Comparison of ENCODE assay signal across 14 cellular contexts in the genomic region with DNA sequence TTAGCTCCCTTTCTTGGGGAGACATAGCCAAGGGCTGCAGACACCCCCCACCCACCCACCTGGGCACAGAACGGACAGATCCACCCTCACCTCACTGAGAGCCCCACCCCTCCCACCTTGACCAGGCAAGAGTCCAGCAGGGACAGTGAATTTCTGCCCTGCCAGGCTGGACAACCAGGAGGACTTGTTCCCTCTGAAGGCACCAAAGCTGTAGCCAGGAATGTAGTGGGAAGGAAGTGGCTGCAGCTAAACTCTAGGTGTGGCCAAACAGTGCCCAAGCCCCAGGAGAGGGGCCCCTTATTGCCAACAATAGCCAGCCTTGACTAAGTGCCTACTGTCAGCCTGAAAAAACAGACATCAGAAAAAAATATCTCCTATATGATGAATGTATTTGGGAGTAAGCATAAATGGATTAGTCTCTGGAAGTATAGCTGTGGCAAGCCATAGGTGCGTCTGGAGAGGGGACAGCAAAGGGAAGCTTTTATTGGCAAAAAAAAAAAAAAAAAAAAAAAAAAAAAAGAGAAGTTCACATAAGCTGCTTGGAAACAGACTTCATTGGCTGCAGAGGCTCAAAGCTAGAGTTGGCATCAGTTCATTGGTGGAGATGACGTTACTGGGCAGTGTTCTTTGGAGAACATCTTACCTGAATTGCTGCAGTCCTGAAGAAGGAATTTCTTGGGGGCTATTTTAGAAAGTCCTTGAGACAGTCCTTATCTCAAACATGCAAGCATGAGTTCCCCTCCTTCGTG.
DNase-seq lines count a peak whose midpoint lies in the region; ATAC-seq and TF ChIP-seq lines count a peak whose summit lies in the region.
"Had no signal": no experiment of that assay in that cellular context is flagged by ENCODE, and none has a peak within 500 bp of the region (broad histone marks: within the 10 kb centered on the region; RNA-seq: fewer than 3 reads in every experiment).

No MANE protein-coding gene starts in this region.

- DNase-seq in SK-MEL-5 (ENCODE audit: low read depth, low spot score), result peak; percentile 51
- no peak for DNase-seq in immature natural killer cell
- peak; percentile 71 for DNase-seq in retinal pigment epithelial cell (ENCODE audit: low read depth)
- no peak for DNase-seq in ecto neural progenitor cell (ENCODE audit: low spot score)
- DNase-seq: activated CD4-positive, alpha-beta T cell treated with anti-CD3 and anti-CD28 coated beads, Interleukin-2, amount 50 U/mL, for 4 hours; activated naive CD8-positive, alpha-beta T cell treated with anti-CD3 and anti-CD28 coated beads, Interleukin-2, amount 50 U/mL, for 24 hours; DND-41; NCI-H187 treated with DMSO at 0.1 percent for 48 hours had no signal

- in situ Hi-C loops in SK-MEL-5 (cut with HindIII; ENCODE audit: low pct_unique_long_range_greater_than_20kb, low sequenced_read_pairs), result loop anchor here (25.0 kb wide), 1 partner anchor 327 kb away; no protein-coding TSS in a partner anchor

- H3K4me3 Mint-ChIP-seq in IgD-negative memory B cell (peak overlapping the region in 3 of 4 donors; percentile 43 to 87 (median 59)), immature natural killer cell (no peak overlapping the region)
- H3K4me3 Mint-ChIP-seq: activated naive CD8-positive, alpha-beta T cell treated with anti-CD3 and anti-CD28 coated beads, Interleukin-2, amount 50 U/mL, for 24 hours had no signal

- H3K9me3 Mint-ChIP-seq in IgD-negative memory B cell, result no peaks in the 10 kb centered on the region
- no peaks in the 10 kb centered on the region for H3K9me3 Mint-ChIP-seq in immature natural killer cell
- H3K9me3 Mint-ChIP-seq: activated naive CD8-positive, alpha-beta T cell treated with anti-CD3 and anti-CD28 coated beads, Interleukin-2, amount 50 U/mL, for 24 hours had no signal

- ATAC-seq in GM19467 (IDR thresholded peaks at IDR 0.05; ENCODE audit: unreplicated experiment) (no peak), GM18861 (IDR thresholded peaks at IDR 0.05; ENCODE audit: unreplicated experiment) (no peak), HG03342 (IDR thresholded peaks at IDR 0.05; ENCODE audit: unreplicated experiment) (no peak)
- ATAC-seq: activated naive CD8-positive, alpha-beta T cell treated with anti-CD3 and anti-CD28 coated beads, Interleukin-2, amount 50 U/mL, for 24 hours had no signal

- H3K27me3 Mint-ChIP-seq in IgD-negative memory B cell (no peaks in the 10 kb centered on the region), immature natural killer cell (ENCODE audit: low read depth in 3 of 3) (peaks cover 0 to 9% (median 7%) of the 10 kb centered on the region in 3 donors)

- TF ChIP-seq CTCF in retinal pigment epithelial cell (conservative IDR thresholded peaks at IDR 0.05; ENCODE audit: low read depth, low read length), result no peak

- H3K36me3 Mint-ChIP-seq in IgD-negative memory B cell (peaks cover 3% of the 10 kb centered on the region), immature natural killer cell (peaks cover 0 to 4% (median 0%) of the 10 kb centered on the region in 3 donors)

- peaks cover 11 to 13% (median 12%) of the 10 kb centered on the region in 3 donors for H3K4me1 Mint-ChIP-seq in IgD-negative memory B cell
- H3K4me1 Mint-ChIP-seq in immature natural killer cell, result peaks cover 8 to 18% of the 10 kb centered on the region in 2 donors

- H3K4me3 ChIP-seq in retinal pigment epithelial cell (ENCODE audit: low read length), result no peak overlapping the region
- H3K4me3 ChIP-seq: esophagus muscularis mucosa, skin epidermis had no signal

- H3K27ac Mint-ChIP-seq in IgD-negative memory B cell (peak overlapping the region in 2 of 3 donors; percentile 6 to 70), immature natural killer cell (peak overlapping the region in 4 of 6 donors; percentile 20 to 70 (median 41))
- H3K27ac Mint-ChIP-seq: activated naive CD8-positive, alpha-beta T cell treated with anti-CD3 and anti-CD28 coated beads, Interleukin-2, amount 50 U/mL, for 24 hours had no signal

Comparison
In these comparisons a context has a peak if more than half of its experiments do, and no peak if none do; other contexts are left out.
1. H3K4me3 Mint-ChIP-seq: peak in IgD-negative memory B cell (3 of 4); none in immature natural killer cell (0 of 5).
2. DNase-seq: peak in SK-MEL-5 (single experiment) and retinal pigment epithelial cell (single experiment); none in immature natural killer cell (0 of 3) and ecto neural progenitor cell (single experiment).